In genomic region chr11:18394928-18395734, GRCh38 we compare ENCODE assay signal across 8 cellular contexts. TPM values are rescaled to one million over a fixed set of nuclear protein-coding genes. Genes with fewer than 3 reads are reported as not detected.
DNase-seq lines count a peak whose midpoint lies in the region; ATAC-seq and TF ChIP-seq lines count a peak whose summit lies in the region.

No MANE protein-coding gene starts in this region.

- peaks cover 10% of the 10 kb centered on the region for H3K27me3 Mint-ChIP-seq in activated naive CD8-positive, alpha-beta T cell treated with anti-CD3 and anti-CD28 coated beads for 36 hours

- peaks cover 59% of the 10 kb centered on the region for H3K36me3 Mint-ChIP-seq in activated naive CD8-positive, alpha-beta T cell treated with anti-CD3 and anti-CD28 coated beads for 36 hours

- ATAC-seq in psoas muscle = peak; percentile 18 to 73 (median 55)
- no peak for ATAC-seq in GM19351 (IDR thresholded peaks at IDR 0.05; ENCODE audit: unreplicated experiment)

- H3K27me3 ChIP-seq in right atrium auricular region (no peaks in the 10 kb centered on the region), psoas muscle (ENCODE audit: insufficient read depth in 3 of 3, low read length in 2 of 3) (no peaks in the 10 kb centered on the region)

- H3K9me3 ChIP-seq in right atrium auricular region = no peaks in the 10 kb centered on the region
- H3K9me3 ChIP-seq in psoas muscle = no peaks in the 10 kb centered on the region

- H3K27ac ChIP-seq in right atrium auricular region (peak overlapping the region; percentile 96 to 98), psoas muscle (peak overlapping the region; percentile 98)

- H3K4me3 ChIP-seq in right atrium auricular region = peak overlapping the region; percentile 82 to 86
- peak overlapping the region; percentile 79 for H3K4me3 ChIP-seq in psoas muscle

- no peaks in the 10 kb centered on the region for H3K9me3 Mint-ChIP-seq in activated naive CD8-positive, alpha-beta T cell treated with anti-CD3 and anti-CD28 coated beads for 36 hours

- TF ChIP-seq CTCF in right atrium auricular region (IDR thresholded peaks at IDR 0.05) (no peak), psoas muscle (IDR thresholded peaks at IDR 0.05) (no peak)

- intact Hi-C loops in psoas muscle (cut with DNase I) = loop anchor here (5.0 kb wide), 3 partner anchors 73 to 302 kb away; partner anchors contain the start of genes GTF2H1 (in 2 of the 2), HPS5 (in 2 of the 2), TMEM86A (in 1 of the 2) and TSG101 (in 1 of the 2)

- peak; percentile 43 for DNase-seq in ELF-1 (ENCODE audit: low read depth, low spot score)
- DNase-seq in NCI-H526 (lab: John Stamatoyannopoulos, UW) = peak; percentile 69 to 76
- DNase-seq in activated naive CD8-positive, alpha-beta T cell treated with anti-CD3 and anti-CD28 coated beads for 36 hours = peak; percentile 14
- DNase-seq in right atrium auricular region (ENCODE audit: low spot score) = no peak
- DNase-seq in psoas muscle = peak in 1 of 2 donors; percentile 72
- no peak for DNase-seq in NOMO-1 treated with dmso at 0.1 percent for 144 hours (lab: John Stamatoyannopoulos, UW; ENCODE audit: unreplicated experiment)
- DNase-seq in HuH-7 (ENCODE audit: low spot score) = no peak

- WGBS in psoas muscle, 3 donors = 0 to 1% (median 1%) methylated on average over 36 of the region's 36 CpGs

- H3K36me3 ChIP-seq in right atrium auricular region (peaks cover 33% of the 10 kb centered on the region), psoas muscle (ENCODE audit: insufficient read depth in 1 of 2, low read depth in 1 of 2) (peaks cover 9 to 38% of the 10 kb centered on the region in 2 donors)

- peak overlapping the region; percentile 97 for H3K4me3 Mint-ChIP-seq in activated naive CD8-positive, alpha-beta T cell treated with anti-CD3 and anti-CD28 coated beads for 36 hours

- H3K27ac Mint-ChIP-seq in activated naive CD8-positive, alpha-beta T cell treated with anti-CD3 and anti-CD28 coated beads for 36 hours = peak overlapping the region; percentile 99

- peaks cover 47% of the 10 kb centered on the region for H3K4me1 Mint-ChIP-seq in activated naive CD8-positive, alpha-beta T cell treated with anti-CD3 and anti-CD28 coated beads for 36 hours

- H3K4me1 ChIP-seq in right atrium auricular region (peaks cover 0 to 12% of the 10 kb centered on the region in 2 donors), psoas muscle (peaks cover 25% of the 10 kb centered on the region)

RNA-seq across cellular contexts. Expression of gene LDHA, which starts 0.8 kb away (rescaled TPM):
- total RNA-seq in activated naive CD8-positive, alpha-beta T cell treated with anti-CD3 and anti-CD28 coated beads for 36 hours = 1,000 to 10,000 TPM; 2,369 to 2,412 TPM
- total RNA-seq in right atrium auricular region = 100 to 1,000 TPM; 187 to 316 TPM
- total RNA-seq in psoas muscle = 100 to 1,000 TPM; 254 to 867 (median 701) TPM
- polyA plus RNA-seq in psoas muscle = 1,000 to 10,000 TPM in 2 of 3 donors, 100 to 1,000 TPM in 1; 903 to 1,038 (median 1,020) TPM

RNA-seq across cellular contexts. Expression of gene LDHC, which starts 17.0 kb away (rescaled TPM):
- total RNA-seq in activated naive CD8-positive, alpha-beta T cell treated with anti-CD3 and anti-CD28 coated beads for 36 hours = not detected
- total RNA-seq in right atrium auricular region (under 1 TPM in 1 of 2 donors, not detected in 1; 0.47 TPM), psoas muscle (1 to 10 TPM in 2 of 4 donors, under 1 TPM in 1, not detected in 1; 0.64 to 3.0 (median 2.5) TPM)
- 1 to 10 TPM in 2 of 3 donors, not detected in 1; 2.3 to 4.0 TPM for polyA plus RNA-seq in psoas muscle

Comparison
In these comparisons a context has a peak if more than half of its experiments do, and no peak if none do; other contexts are left out.
1. DNase-seq: peak in ELF-1 (single experiment), NCI-H526 (2 of 2) and activated naive CD8-positive, alpha-beta T cell treated with anti-CD3 and anti-CD28 coated beads for 36 hours (single experiment); none in right atrium auricular region (single experiment), NOMO-1 treated with dmso at 0.1 percent for 144 hours (single experiment) and HuH-7 (single experiment).